In genomic region chr3:43286886-43287301, GRCh38 we compare ENCODE assay signal across 8 cellular contexts. TPM values are rescaled to one million over a fixed set of nuclear protein-coding genes. Genes with fewer than 3 reads are reported as not detected.
DNase-seq lines count a peak whose midpoint lies in the region; ATAC-seq, FAIRE-seq and TF ChIP-seq lines count a peak whose summit lies in the region.

No MANE protein-coding gene starts in this region.

- peak; percentile 26 for ATAC-seq in CD4-positive, alpha-beta T cell (ENCODE audit: poor library complexity)
- ATAC-seq in GM19351 (IDR thresholded peaks at IDR 0.05; ENCODE audit: unreplicated experiment) = peak; percentile 20
- peak; percentile 38 for ATAC-seq in HG03571 (IDR thresholded peaks at IDR 0.05; ENCODE audit: unreplicated experiment)
- ATAC-seq in WTC11 = peak; percentile 28
- ATAC-seq in HG03378 (IDR thresholded peaks at IDR 0.05; ENCODE audit: unreplicated experiment) = no peak

- H3K79me2 ChIP-seq in endothelial cell of umbilical vein (ENCODE audit: control insufficient read depth, insufficient read depth, low read length) = peaks cover 53% of the 10 kb centered on the region

- CTCF ChIA-PET in CD4-positive, alpha-beta T cell (lab: Charles Lee) = interaction anchor here (0.9 to 1.0 kb wide), 2 partner anchors 10 to 124 kb away, joined by 3 read pairs; no protein-coding TSS in a partner anchor
- CTCF ChIA-PET in WTC11 (lab: Charles Lee) (interaction anchor here (1.0 to 1.7 kb wide), 2 partner anchors 63 to 325 kb away, joined by 4 read pairs; no protein-coding TSS in a partner anchor), endothelial cell of umbilical vein (lab: Charles Lee) (interaction anchor here (0.8 to 3.5 kb wide), 7 partner anchors 34 to 216 kb away, joined by 3 to 45 read pairs (median 8); no protein-coding TSS in a partner anchor)

- H3K9me3 Mint-ChIP-seq in CD4-positive, alpha-beta T cell = no peaks in the 10 kb centered on the region
- no peaks in the 10 kb centered on the region for H3K9me3 Mint-ChIP-seq in WTC11

- no peak overlapping the region for H2AFZ ChIP-seq in endothelial cell of umbilical vein (ENCODE audit: low read depth, low read length)

- BruUV-seq in endothelial cell of umbilical vein (replicated peaks; lab: Mats Ljungman, UMichigan) = no TSS peak

- FAIRE-seq in endothelial cell of umbilical vein (lab: Jason Lieb, UNC) = no peak

- H3K36me3 Mint-ChIP-seq in CD4-positive, alpha-beta T cell (ENCODE audit: low read depth) = peaks cover 56% of the 10 kb centered on the region
- H3K36me3 Mint-ChIP-seq in WTC11 = no peaks in the 10 kb centered on the region

- no peaks in the 10 kb centered on the region for H3K27me3 ChIP-seq in CD4-positive, alpha-beta T cell (ENCODE audit: control insufficient read depth, insufficient read depth, low read length)
- H3K27me3 ChIP-seq in endothelial cell of umbilical vein (ENCODE audit: control insufficient read depth in 2 of 2, insufficient read depth in 2 of 2, low read length in 2 of 2) = no peaks in the 10 kb centered on the region

- H3K9me1 ChIP-seq in endothelial cell of umbilical vein (replicated peaks; ENCODE audit: control insufficient read depth, extremely low read depth, insufficient read depth, low read length) = no peaks in the 10 kb centered on the region

- H3K27me3 Mint-ChIP-seq in CD4-positive, alpha-beta T cell = peaks cover 4% of the 10 kb centered on the region
- peaks cover 3% of the 10 kb centered on the region; the same call in 1 of the 2 replicates for H3K27me3 Mint-ChIP-seq in WTC11 (ENCODE audit: low read depth)

- no peaks in the 10 kb centered on the region for H3K9me3 ChIP-seq in CD4-positive, alpha-beta T cell (ENCODE audit: control insufficient read depth, low read length)
- H3K9me3 ChIP-seq in endothelial cell of umbilical vein (replicated peaks; ENCODE audit: control insufficient read depth, insufficient read depth, low read length) = no peaks in the 10 kb centered on the region

- peaks cover 9% of the 10 kb centered on the region for H4K20me1 ChIP-seq in endothelial cell of umbilical vein (replicated peaks; ENCODE audit: control insufficient read depth, extremely low read depth, insufficient read depth, low read length)

- intact Hi-C loops in CD4-positive, alpha-beta T cell (cut with DNase I, micrococcal nuclease) = loop anchor here (1.0 to 5.0 kb wide), 11 partner anchors 9 to 215 kb away; partner anchors contain the start of gene POMGNT2 (in 1 of the 2)
- intact Hi-C loops in endothelial cell of umbilical vein (cut with micrococcal nuclease) = loop anchor here (1.0 to 10.0 kb wide), 10 partner anchors 40 to 950 kb away; partner anchors contain the start of gene ANO10

- peak overlapping the region; percentile 96 for H3K4me3 Mint-ChIP-seq in CD4-positive, alpha-beta T cell
- H3K4me3 Mint-ChIP-seq in WTC11 = peak overlapping the region; percentile 94

- H3K36me3 ChIP-seq in endothelial cell of umbilical vein (ENCODE audit: control insufficient read depth in 2 of 2, extremely low read depth in 1 of 2, insufficient read depth in 2 of 2, low read length in 2 of 2) = peaks cover 0 to 13% of the 10 kb centered on the region in 2 experiments

- POLR2A ChIA-PET in CD4-positive, alpha-beta T cell (lab: Charles Lee) = interaction anchor here (0.7 to 5.7 kb wide), 22 partner anchors 11 to 216 kb away, joined by 3 to 122 read pairs (median 4); no protein-coding TSS in a partner anchor
- POLR2A ChIA-PET in WTC11 (lab: Charles Lee) (no interaction called here), endothelial cell of umbilical vein (lab: Charles Lee) (interaction anchor here (1.0 to 1.3 kb wide), 3 partner anchors 40 to 107 kb away, joined by 6 to 8 read pairs (median 7); no protein-coding TSS in a partner anchor)

- peak in 2 of 10 experiments; percentile 7 to 40 for DNase-seq in CD4-positive, alpha-beta T cell
- DNase-seq in WTC11 (ENCODE audit: low spot score) (no peak), endothelial cell of umbilical vein (ENCODE audit: low read depth, low spot score) (no peak), myocyte (ENCODE audit: low read depth) (peak; percentile 33), NCI-H2171 (lab: John Stamatoyannopoulos, UW) (no peak)

- H3K4me3 ChIP-seq in endothelial cell of umbilical vein (replicated peaks in 1 of 3; ENCODE audit: insufficient read depth in 1 of 3, low read depth in 1 of 3, low read length in 3 of 3) = peak overlapping the region; percentile 60 to 100 (median 99)

- H3K27ac Mint-ChIP-seq in CD4-positive, alpha-beta T cell = peak overlapping the region; percentile 97
- peak overlapping the region; percentile 81; the same call in 1 of the 2 replicates for H3K27ac Mint-ChIP-seq in WTC11

- peak overlapping the region; percentile 70 for H3K27ac ChIP-seq in CD4-positive, alpha-beta T cell (ENCODE audit: low read depth, low read length)
- peak overlapping the region; percentile 100 for H3K27ac ChIP-seq in endothelial cell of umbilical vein (ENCODE audit: insufficient read depth, low read depth, low read length)

- no peak for TF ChIP-seq CTCF in CD4-positive, alpha-beta T cell (IDR thresholded peaks at IDR 0.05)
- TF ChIP-seq CTCF in WTC11 (IDR thresholded peaks at IDR 0.05) = no peak
- TF ChIP-seq CTCF in endothelial cell of umbilical vein (IDR thresholded peaks at IDR 0.05; ENCODE audit: extremely low read depth in 1 of 2, insufficient read depth in 1 of 2, low read depth in 1 of 2, low read length in 2 of 2) = no peak

- H3K4me1 ChIP-seq in endothelial cell of umbilical vein (ENCODE audit: control insufficient read depth, extremely low read depth, insufficient read depth, low read length) = peaks cover 49% of the 10 kb centered on the region

- no peak for TF ChIP-seq POLR2A in endothelial cell of umbilical vein (IDR thresholded peaks at IDR 0.05; ENCODE audit: low read depth, low read length)

- peak overlapping the region; percentile 95 for H3K4me2 ChIP-seq in endothelial cell of umbilical vein (ENCODE audit: insufficient read depth, low read length)

- H3K9ac ChIP-seq in endothelial cell of umbilical vein (replicated peaks; ENCODE audit: extremely low read depth, insufficient read depth, low read length) = peak overlapping the region; percentile 100

- H3K4me1 Mint-ChIP-seq in CD4-positive, alpha-beta T cell (ENCODE audit: low read depth) = peaks cover 43% of the 10 kb centered on the region
- peaks cover 39% of the 10 kb centered on the region for H3K4me1 Mint-ChIP-seq in WTC11

- dilution Hi-C loops in endothelial cell of umbilical vein (cut with MboI; ENCODE audit: extremely low pct_ligation_motif_present, low sequenced_read_pairs) = no loop called here

TF ChIP-seq in WTC11, 78 proteins besides CTCF, POLR2A, EP300 and RAD21 (continues in another document):
- TF ChIP-seq SMAD3 (CRISPR knock-in tag; IDR thresholded peaks at IDR 0.05; ENCODE audit: borderline replicate concordance) = no peak
- TF ChIP-seq EMX1 (CRISPR knock-in tag; IDR thresholded peaks at IDR 0.05) = no peak
- no peak for TF ChIP-seq PRRX2 (CRISPR knock-in tag; IDR thresholded peaks at IDR 0.05)
- TF ChIP-seq ZNF423 (CRISPR knock-in tag; IDR thresholded peaks at IDR 0.05) = no peak

TF ChIP-seq in endothelial cell of umbilical vein, 7 proteins besides CTCF, POLR2A, EP300 and RAD21:
- no peak for TF ChIP-seq JUN (IDR thresholded peaks at IDR 0.05; ENCODE audit: borderline replicate concordance, insufficient read depth, insufficient read length, low read depth)
- no peak for TF ChIP-seq MYC (IDR thresholded peaks at IDR 0.05; ENCODE audit: low read depth, low read length)
- TF ChIP-seq GATA2 (IDR thresholded peaks at IDR 0.05; ENCODE audit: insufficient read depth, insufficient read length, low read depth, low read length) = no peak
- no peak for TF ChIP-seq EZH2 (IDR thresholded peaks at IDR 0.05; ENCODE audit: borderline replicate concordance, low read depth, low read length, severe bottlenecking)
- no peak for TF ChIP-seq MAX (IDR thresholded peaks at IDR 0.05; ENCODE audit: insufficient read depth, insufficient read length)
- TF ChIP-seq FOS (IDR thresholded peaks at IDR 0.05; ENCODE audit: borderline replicate concordance, insufficient read depth, low read length) = no peak
- no peak for TF ChIP-seq POLR2AphosphoS5 (IDR thresholded peaks at IDR 0.05; ENCODE audit: insufficient read depth, low read depth, low read length)

RNA-seq across cellular contexts. Expression of gene SNRK, which starts 0.6 kb away (rescaled TPM):
- 100 to 1,000 TPM; 215 to 217 TPM for total RNA-seq in CD4-positive, alpha-beta T cell
- total RNA-seq in WTC11 (2021) = 10.3 to 11.8 TPM (median 10.5 TPM) in 3 replicates
- total RNA-seq in endothelial cell of umbilical vein = 99.9 and 108 TPM in 2 replicates
- 33.3 and 43.3 TPM in 2 replicates for polyA plus RNA-seq in endothelial cell of umbilical vein
- 40.3 and 42.6 TPM in 2 replicates for polyA plus RNA-seq in endothelial cell of umbilical vein (2011; cell fraction: cytosol; rRNA removed)
- 143 and 154 TPM in 2 replicates for polyA plus RNA-seq in endothelial cell of umbilical vein (2011; cell fraction: nucleus; rRNA removed)
- polyA plus RNA-seq in endothelial cell of umbilical vein (2012) = 80.0 and 80.4 TPM in 2 replicates
- 180 TPM in 2 replicates for polyA minus RNA-seq in endothelial cell of umbilical vein
- polyA minus RNA-seq in endothelial cell of umbilical vein (2011; cell fraction: cytosol; rRNA and poly(A)+ RNA removed) = 16.0 TPM
- polyA minus RNA-seq in endothelial cell of umbilical vein (2011; cell fraction: nucleus; rRNA and poly(A)+ RNA removed) = 201 and 233 TPM in 2 replicates
- total RNA-seq in myocyte = 18.8 and 21.2 TPM in 2 replicates
- polyA plus RNA-seq in myocyte (2012) = 5.2 TPM
